18 cellular contexts compared by ENCODE assay signal in genomic region chr3:16335772-16336621, GRCh38.
DNase-seq lines count a peak whose midpoint lies in the region; FAIRE-seq and TF ChIP-seq lines count a peak whose summit lies in the region.
"Had no signal": no experiment of that assay in that cellular context is flagged by ENCODE, and none has a peak within 500 bp of the region (broad histone marks: within the 10 kb centered on the region; RNA-seq: fewer than 3 reads in every experiment).

No MANE protein-coding gene starts in this region.

- 100% methylated on average over 7 of the region's 14 CpGs for WGBS in mesenchymal stem cell
- WGBS in thymus: 99% methylated on average over 14 of the region's 14 CpGs
- 86 to 93% (median 93%) methylated on average over 14 of the region's 14 CpGs for WGBS in small intestine, 3 donors

- H3K4ac ChIP-seq in mesenchymal stem cell (ENCODE audit: low read depth in 1 of 2, low read length in 2 of 2): no peak overlapping the region

- no peak overlapping the region for H2AFZ ChIP-seq in mesenchymal stem cell (ENCODE audit: low read depth, low read length)
- H2AFZ ChIP-seq: GM23248, hepatocyte had no signal

- H3K4me3 ChIP-seq in choroid plexus epithelial cell (ENCODE audit: low read depth, low read length) (no peak overlapping the region), mesenchymal stem cell (ENCODE audit: insufficient read depth in 1 of 2, low read depth in 1 of 2, low read length in 2 of 2) (no peak overlapping the region), thymus (ENCODE audit: low read length) (no peak overlapping the region), small intestine (ENCODE audit: low read depth in 1 of 2, low read length in 2 of 2) (no peak overlapping the region)
- H3K4me3 ChIP-seq: GM23248, hepatocyte, skin epidermis had no signal

- H3K14ac ChIP-seq in mesenchymal stem cell (ENCODE audit: low read length in 2 of 2): no peak overlapping the region

- no peak overlapping the region for H3K23ac ChIP-seq in mesenchymal stem cell (ENCODE audit: low read length in 2 of 2)

- no peaks in the 10 kb centered on the region for H3K27me3 Mint-ChIP-seq in activated naive CD4-positive, alpha-beta T cell treated with anti-CD3 and anti-CD28 coated beads, Interleukin-2, amount 50 U/mL, for 24 hours

- peaks cover 79% of the 10 kb centered on the region for H3K4me1 Mint-ChIP-seq in activated naive CD4-positive, alpha-beta T cell treated with anti-CD3 and anti-CD28 coated beads, Interleukin-2, amount 50 U/mL, for 24 hours

- peak overlapping the region; percentile 43 for H4K91ac ChIP-seq in mesenchymal stem cell (ENCODE audit: low read length)

- no peak for DNase-seq in activated naive CD4-positive, alpha-beta T cell treated with Interleukin-2 at 50 U/mL for 16 hours
- peak; percentile 13 for DNase-seq in choroid plexus epithelial cell (ENCODE audit: low read depth)
- DNase-seq in mesenchymal stem cell: no peak
- no peak for DNase-seq in SHP77 (lab: John Stamatoyannopoulos, UW)
- no peak for DNase-seq in NCI-H1092 treated with DMSO at 0.1 percent for 48 hours (lab: John Stamatoyannopoulos, UW)
- DNase-seq in small intestine: no peak
- DNase-seq: DMS79 treated with DMSO at 0.1 percent for 48 hours; erythroblast; GM23248; left cardiac atrium; NCI-H2171; NK-92 treated with Interleukin-12 subunit alpha and Interleukin-12 subunit beta, amount 100 ng/mL, for 24 hours; T-helper 9 cell had no signal

- peak overlapping the region; percentile 50 to 57 for H3K18ac ChIP-seq in mesenchymal stem cell (ENCODE audit: low read depth in 1 of 2, low read length in 2 of 2)

- no peak overlapping the region for H2BK120ac ChIP-seq in mesenchymal stem cell (ENCODE audit: low read depth, low read length)

- no peak overlapping the region for H3K4me2 ChIP-seq in mesenchymal stem cell (ENCODE audit: low read length, poor library complexity, severe bottlenecking)
- H3K4me2 ChIP-seq: hepatocyte had no signal

- no peak overlapping the region for H3K9ac ChIP-seq in mesenchymal stem cell (ENCODE audit: low read length)

- peaks cover 31 to 35% of the 10 kb centered on the region in 2 experiments for H3K36me3 ChIP-seq in mesenchymal stem cell (ENCODE audit: control insufficient read depth in 1 of 2, insufficient read depth in 2 of 2, low read depth in 1 of 2, low read length in 2 of 2)
- peaks cover 32% of the 10 kb centered on the region for H3K36me3 ChIP-seq in thymus (ENCODE audit: control insufficient read depth, insufficient read depth)
- peaks cover 0 to 7% of the 10 kb centered on the region in 2 donors for H3K36me3 ChIP-seq in small intestine (ENCODE audit: control insufficient read depth in 2 of 2, insufficient read depth in 2 of 2, low read length in 2 of 2)
- H3K36me3 ChIP-seq: neutrophil had no signal

- no peak for FAIRE-seq in small intestine (lab: Jason Lieb, UNC)

- H3K27me3 ChIP-seq in mesenchymal stem cell (ENCODE audit: control insufficient read depth in 1 of 2, insufficient read depth in 1 of 2, low read length in 2 of 2): no peaks in the 10 kb centered on the region
- H3K27me3 ChIP-seq in thymus (ENCODE audit: control insufficient read depth, insufficient read depth): no peaks in the 10 kb centered on the region
- no peaks in the 10 kb centered on the region for H3K27me3 ChIP-seq in small intestine (ENCODE audit: control insufficient read depth in 2 of 2, insufficient read depth in 2 of 2, low read length in 2 of 2)
- H3K27me3 ChIP-seq: hepatocyte, neutrophil had no signal

- H3K27ac ChIP-seq in mesenchymal stem cell (ENCODE audit: low read length, poor library complexity, severe bottlenecking) (no peak overlapping the region), thymus (ENCODE audit: low read depth) (peak overlapping the region; percentile 21), small intestine (ENCODE audit: low read depth in 1 of 2, low read length in 1 of 2) (no peak overlapping the region)
- H3K27ac ChIP-seq: hepatocyte, neutrophil had no signal

- peaks cover 25% of the 10 kb centered on the region for H3K79me1 ChIP-seq in mesenchymal stem cell (replicated peaks; ENCODE audit: low read length, poor library complexity, severe bottlenecking)

- H2BK12ac ChIP-seq in mesenchymal stem cell (ENCODE audit: low read length in 2 of 2): peak overlapping the region in 1 of 2 experiments; percentile 32

- no peak for TF ChIP-seq CTCF in choroid plexus epithelial cell (conservative IDR thresholded peaks at IDR 0.05; ENCODE audit: low read depth, low read length)

- H3K4me1 ChIP-seq in mesenchymal stem cell (ENCODE audit: control insufficient read depth, insufficient read depth, low read depth, low read length) (peaks cover 7% of the 10 kb centered on the region), thymus (ENCODE audit: control insufficient read depth, insufficient read depth, low read length) (peaks cover 20% of the 10 kb centered on the region), small intestine (ENCODE audit: control insufficient read depth in 2 of 2, insufficient read depth in 1 of 2, low read depth in 1 of 2, low read length in 1 of 2) (no peaks in the 10 kb centered on the region)

- H3K4me3 Mint-ChIP-seq in activated naive CD4-positive, alpha-beta T cell treated with anti-CD3 and anti-CD28 coated beads, Interleukin-2, amount 50 U/mL, for 24 hours: no peak overlapping the region

- H4K8ac ChIP-seq in mesenchymal stem cell (ENCODE audit: low read length): peak overlapping the region; percentile 7

- H3K36me3 Mint-ChIP-seq in activated naive CD4-positive, alpha-beta T cell treated with anti-CD3 and anti-CD28 coated beads, Interleukin-2, amount 50 U/mL, for 24 hours: peaks cover 37% of the 10 kb centered on the region

- H2BK5ac ChIP-seq in mesenchymal stem cell (ENCODE audit: low read depth, low read length, poor library complexity, severe bottlenecking): no peak overlapping the region

- H3K9me3 Mint-ChIP-seq in activated naive CD4-positive, alpha-beta T cell treated with anti-CD3 and anti-CD28 coated beads, Interleukin-2, amount 50 U/mL, for 24 hours: peaks cover 13% of the 10 kb centered on the region

- H3K27ac Mint-ChIP-seq in activated naive CD4-positive, alpha-beta T cell treated with anti-CD3 and anti-CD28 coated beads, Interleukin-2, amount 50 U/mL, for 24 hours: peak overlapping the region; percentile 41

- no peak overlapping the region for H2BK15ac ChIP-seq in mesenchymal stem cell (ENCODE audit: low read depth, poor library complexity, severe bottlenecking)

- H2AK5ac ChIP-seq in mesenchymal stem cell (ENCODE audit: low read length, severe bottlenecking): no peak overlapping the region

- H3K9me3 ChIP-seq in mesenchymal stem cell (ENCODE audit: control insufficient read depth, low read length) (peaks cover 7% of the 10 kb centered on the region), thymus (ENCODE audit: control insufficient read depth) (peaks cover 1% of the 10 kb centered on the region), small intestine (ENCODE audit: control insufficient read depth, low read depth) (no peaks in the 10 kb centered on the region)
- H3K9me3 ChIP-seq: neutrophil had no signal
